In genomic region chr3:124593442-124593829, GRCh38 we compare ENCODE assay signal across 28 cellular contexts.
DNase-seq lines count a peak whose midpoint lies in the region; ATAC-seq, FAIRE-seq and TF ChIP-seq lines count a peak whose summit lies in the region.
"Had no signal": no experiment of that assay in that cellular context is flagged by ENCODE, and none has a peak within 500 bp of the region (broad histone marks: within the 10 kb centered on the region; RNA-seq: fewer than 3 reads in every experiment).

No MANE protein-coding gene starts in this region.

- no peak overlapping the region for H3K56ac ChIP-seq in H1 (replicated peaks; ENCODE audit: insufficient read length, low read depth, low read length)

- no peak overlapping the region for H2BK12ac ChIP-seq in H1 (ENCODE audit: low read depth, low read length)
- H2BK12ac ChIP-seq in trophoblast cell (ENCODE audit: low read length): peak overlapping the region; percentile 70

- H4K91ac ChIP-seq in H1 (replicated peaks; ENCODE audit: insufficient read length, low read length) (no peak overlapping the region), trophoblast cell (ENCODE audit: low read depth, low read length) (peak overlapping the region; percentile 37)

- no peaks in the 10 kb centered on the region for H3K79me2 ChIP-seq in HCT116 (ENCODE audit: insufficient read depth, low read length)
- no peaks in the 10 kb centered on the region for H3K79me2 ChIP-seq in H1 (ENCODE audit: control insufficient read depth in 1 of 2, insufficient read depth in 2 of 2, low read length in 2 of 2)
- H3K79me2 ChIP-seq in trophoblast cell (ENCODE audit: control insufficient read depth, insufficient read depth, low read length, poor library complexity): no peaks in the 10 kb centered on the region
- H3K79me2 ChIP-seq: parathyroid adenoma had no signal

- no peak overlapping the region for H4K12ac ChIP-seq in trophoblast cell (ENCODE audit: low read depth, low read length)

- H3K4me2 ChIP-seq in HCT116 (ENCODE audit: low read length) (peak overlapping the region; percentile 70), H1 (ENCODE audit: insufficient read depth in 1 of 2, low read depth in 2 of 2, low read length in 2 of 2) (peak overlapping the region in 1 of 2 experiments; percentile 23; a peak in 2 of 4 replicates), trophoblast cell (ENCODE audit: low read length) (peak overlapping the region; percentile 36)

- H4K20me1 ChIP-seq in HCT116 (ENCODE audit: insufficient read depth) (no peaks in the 10 kb centered on the region), H1 (replicated peaks in 1 of 2; ENCODE audit: control insufficient read depth in 1 of 2, insufficient read depth in 2 of 2, low read length in 2 of 2) (no peaks in the 10 kb centered on the region)

- no peak overlapping the region for H3K14ac ChIP-seq in H1 (ENCODE audit: insufficient read length)
- H3K14ac ChIP-seq in trophoblast cell (ENCODE audit: low read length): peak overlapping the region; percentile 41

- no peaks in the 10 kb centered on the region for H3K9me3 ChIP-seq in HCT116 (ENCODE audit: control insufficient read depth in 1 of 2, insufficient read depth in 1 of 2, low read depth in 1 of 2, low read length in 2 of 2)
- no peaks in the 10 kb centered on the region for H3K9me3 ChIP-seq in H1 (ENCODE audit: insufficient read depth in 2 of 2, low read depth in 1 of 2, low read length in 1 of 2)
- H3K9me3 ChIP-seq in trophoblast cell (ENCODE audit: insufficient read depth, low read depth, low read length): no peaks in the 10 kb centered on the region
- H3K9me3 ChIP-seq in mucosa of descending colon: no peaks in the 10 kb centered on the region
- H3K9me3 ChIP-seq: breast epithelium, transverse colon had no signal

- H4K8ac ChIP-seq in H1 (ENCODE audit: extremely low read depth, insufficient read depth, low read length): no peak overlapping the region
- peak overlapping the region; percentile 36 for H4K8ac ChIP-seq in trophoblast cell (ENCODE audit: low read depth, low read length)

- H3K23ac ChIP-seq in H1 (ENCODE audit: insufficient read length) (no peak overlapping the region), trophoblast cell (ENCODE audit: low read length) (no peak overlapping the region)

- H2BK15ac ChIP-seq in H1 (ENCODE audit: low read length): no peak overlapping the region

- H2AK5ac ChIP-seq in H1 (ENCODE audit: low read depth, low read length) (peak overlapping the region; percentile 60; the same call in 1 of the 2 replicates), trophoblast cell (ENCODE audit: low read length) (no peak overlapping the region)

- TF ChIP-seq POLR2A in HCT116 (IDR thresholded peaks at IDR 0.05; ENCODE audit: borderline replicate concordance, extremely low read depth, insufficient read depth, insufficient read length) (no peak), H1 (IDR thresholded peaks at IDR 0.05; ENCODE audit: control extremely low read depth in 1 of 2, low read depth in 2 of 2, low read length in 2 of 2) (no peak)

- H2BK5ac ChIP-seq in H1 (ENCODE audit: low read depth, low read length) (0 out of 2 replicates have a peak overlapping the region, but pooled peaks have one; percentile 21), trophoblast cell (ENCODE audit: low read depth, low read length, poor library complexity) (peak overlapping the region; percentile 50)

- POLR2A ChIA-PET in HCT116 (lab: Charles Lee) (no interaction called here), H1 (lab: Charles Lee; ENCODE audit: partially characterized antibody) (no interaction called here)

- H3K4me1 ChIP-seq in HCT116 (ENCODE audit: control insufficient read depth in 1 of 2, insufficient read depth in 2 of 2, low read length in 2 of 2) (peaks cover 22 to 27% of the 10 kb centered on the region in 2 experiments), H1 (replicated peaks in 1 of 4; ENCODE audit: control insufficient read depth in 3 of 4, insufficient read depth in 4 of 4, low read length in 3 of 4) (peaks cover 2 to 10% (median 7%) of the 10 kb centered on the region in 4 experiments; a peak in 6 of 7 replicates), trophoblast cell (ENCODE audit: control insufficient read depth in 1 of 2, insufficient read depth in 2 of 2, low read length in 2 of 2) (peaks cover 11% of the 10 kb centered on the region in 2 experiments), mucosa of descending colon (ENCODE audit: low read depth) (peaks cover 15% of the 10 kb centered on the region)

- 0 out of 4 replicates have a peak overlapping the region, but pooled peaks of 1 of the 2 experiments have one; percentile 21 for H3K4me3 ChIP-seq in HCT116 (replicated peaks in 1 of 2; ENCODE audit: low read depth in 1 of 2, low read length in 2 of 2)
- H3K4me3 ChIP-seq in H1 (ENCODE audit: extremely low read depth in 1 of 4, insufficient read depth in 2 of 4, low read depth in 3 of 4, low read length in 4 of 4): no peak overlapping the region
- no peak overlapping the region for H3K4me3 ChIP-seq in trophoblast cell (ENCODE audit: low read depth, low read length)
- no peak overlapping the region for H3K4me3 ChIP-seq in mucosa of descending colon
- H3K4me3 ChIP-seq: breast epithelium, SK-N-MC, transverse colon had no signal

- H3K18ac ChIP-seq in H1 (ENCODE audit: extremely low read depth, low read length) (0 out of 2 replicates have a peak overlapping the region, but pooled peaks have one; percentile 22), trophoblast cell (ENCODE audit: low read length) (peak overlapping the region; percentile 70)

- H3K4ac ChIP-seq in H1 (replicated peaks; ENCODE audit: insufficient read length, low read depth, low read length) (no peak overlapping the region), trophoblast cell (ENCODE audit: low read depth, low read length) (no peak overlapping the region)

- H3K23me2 ChIP-seq in H1 (ENCODE audit: low read depth, low read length): no peaks in the 10 kb centered on the region

- TF ChIP-seq EP300 in H1 (IDR thresholded peaks at IDR 0.05; ENCODE audit: borderline replicate concordance in 1 of 2, low read depth in 2 of 2, low read length in 2 of 2): no peak

- H3K27me3 ChIP-seq in HCT116 (ENCODE audit: insufficient read depth, low read length) (no peaks in the 10 kb centered on the region), H1 (replicated peaks in 1 of 4; ENCODE audit: control insufficient read depth in 3 of 4, extremely low read depth in 1 of 4, insufficient read depth in 3 of 4, low read length in 3 of 4) (no peaks in the 10 kb centered on the region; a peak in 1 of 7 replicates), trophoblast cell (ENCODE audit: insufficient read depth, low read length) (no peaks in the 10 kb centered on the region)
- H3K27me3 ChIP-seq: breast epithelium, transverse colon had no signal

- no peak for ATAC-seq in HCT116
- ATAC-seq in mucosa of descending colon: no peak
- ATAC-seq in HG03469 (IDR thresholded peaks at IDR 0.05; ENCODE audit: unreplicated experiment): no peak
- ATAC-seq: sciatic nerve, T-helper 17 cell had no signal

- no peak overlapping the region for H3K9ac ChIP-seq in HCT116 (ENCODE audit: low read length)
- H3K9ac ChIP-seq in H1 (replicated peaks in 1 of 4; ENCODE audit: extremely low read depth in 1 of 4, low read depth in 3 of 4, low read length in 3 of 4): no peak overlapping the region
- no peak overlapping the region for H3K9ac ChIP-seq in trophoblast cell (ENCODE audit: low read length)
- H3K9ac ChIP-seq: parathyroid adenoma had no signal

- H3K27ac ChIP-seq in HCT116 (ENCODE audit: low read depth, low read length) (no peak overlapping the region), H1 (ENCODE audit: low read depth, low read length) (no peak overlapping the region), trophoblast cell (ENCODE audit: low read depth, low read length) (peak overlapping the region; percentile 83)
- H3K27ac ChIP-seq: SK-N-MC had no signal

- H3K36me3 ChIP-seq in HCT116 (ENCODE audit: control insufficient read depth in 1 of 2, insufficient read depth in 2 of 2, low read length in 2 of 2): no peaks in the 10 kb centered on the region
- no peaks in the 10 kb centered on the region for H3K36me3 ChIP-seq in H1 (ENCODE audit: control insufficient read depth in 2 of 4, insufficient read depth in 4 of 4, low read length in 3 of 4)
- H3K36me3 ChIP-seq in trophoblast cell (ENCODE audit: control insufficient read depth in 1 of 2, insufficient read depth in 2 of 2, low read length in 2 of 2): peaks cover 0 to 3% of the 10 kb centered on the region in 2 experiments
- H3K36me3 ChIP-seq in mucosa of descending colon (ENCODE audit: low read depth): no peaks in the 10 kb centered on the region
- H3K36me3 ChIP-seq: breast epithelium, transverse colon had no signal

- DNase-seq in NCI-H526 (lab: John Stamatoyannopoulos, UW) (peak; percentile 5 to 37), NCI-H526 treated with DMSO at 0.1 percent for 48 hours (lab: John Stamatoyannopoulos, UW) (no peak), HCT116 (ENCODE audit: low read depth, low spot score) (no peak), H1 (ENCODE audit: low read depth in 1 of 2, low spot score in 2 of 2) (no peak), trophoblast cell (no peak), hippocampal formation (lab: John Stamatoyannopoulos, UW) (no peak), mucosa of descending colon (no peak)
- DNase-seq: activated CD4-positive, alpha-beta T cell treated with anti-CD3 and anti-CD28 coated beads, Interleukin-2, amount 10 ng/mL, durations not matched to agents 7 days and 5 days; activated CD8-positive, alpha-beta memory T cell treated with anti-CD3 and anti-CD28 coated beads, Interleukin-2, amount 50 U/mL, for 4 hours; activated gamma-delta T cell; amniotic stem cell; CD4-positive, alpha-beta T cell; effector memory CD4-positive, alpha-beta T cell; foreskin melanocyte; hypothalamus; KBM-7; left ventricle myocardium superior; NCI-H1436; NCI-H524 treated with DMSO at 0.1 percent for 48 hours; nephron progenitor cell; T-helper 17 cell; transverse colon had no signal

- intact Hi-C loops in HCT116 (cut with micrococcal nuclease) (no loop called here), mucosa of descending colon (cut with DNase I, micrococcal nuclease) (no loop called here)

- H2AFZ ChIP-seq in HCT116 (ENCODE audit: low read depth, low read length, poor library complexity, severe bottlenecking) (no peak overlapping the region), H1 (ENCODE audit: low read length) (no peak overlapping the region), trophoblast cell (ENCODE audit: insufficient read depth, low read length, poor library complexity) (no peak overlapping the region)
- H2AFZ ChIP-seq: parathyroid adenoma had no signal

- no peak overlapping the region for H4K5ac ChIP-seq in H1 (ENCODE audit: insufficient read length, low read depth, low read length)

- FAIRE-seq in H1 (lab: Jason Lieb, UNC): no peak
- FAIRE-seq: colon had no signal

- BruUV-seq in HCT116 (replicated peaks; lab: Mats Ljungman, UMichigan): no TSS peak

- TF ChIP-seq RAD21 in HCT116 (IDR thresholded peaks at IDR 0.05; ENCODE audit: low read depth): no peak
- TF ChIP-seq RAD21 in H1 (IDR thresholded peaks at IDR 0.05 in 1 of 2, conservative IDR thresholded peaks at IDR 0.05 in 1 of 2; ENCODE audit: low read depth in 2 of 2, low read length in 2 of 2): no peak

- RAD21 ChIA-PET in HCT116 (lab: Charles Lee; ENCODE audit: low non-redundant PET in 1 of 2, low total read pairs in 2 of 2, uncharacterized antibody in 2 of 2, unreplicated experiment in 2 of 2): no interaction called here

- TF ChIP-seq CTCF in HCT116 (IDR thresholded peaks at IDR 0.05 in 2 of 3, conservative IDR thresholded peaks at IDR 0.05 in 1 of 3; ENCODE audit: borderline replicate concordance in 1 of 3, insufficient read depth in 1 of 3, low read depth in 2 of 3, low read length in 2 of 3): no peak
- no peak for TF ChIP-seq CTCF in H1 (IDR thresholded peaks at IDR 0.05; ENCODE audit: control extremely low read depth in 1 of 3, insufficient read depth in 1 of 3, low read depth in 1 of 3, low read length in 3 of 3)
- TF ChIP-seq CTCF in mucosa of descending colon (IDR thresholded peaks at IDR 0.05): no peak

- 80% methylated on average over 2 of the region's 2 CpGs; no CpG with 5 or more reads in 1 of the 2 experiments for WGBS in H1 (ENCODE audit: extremely low coverage in 1 of 2, insufficient coverage in 1 of 2, insufficient read length in 1 of 2, insufficient replicate concordance in 2 of 2, low coverage in 1 of 2, low lambda C conversion rate in 2 of 2, missing lambda C conversion rate in 1 of 2), 2 experiments
- WGBS in trophoblast cell (ENCODE audit: extremely low coverage, insufficient coverage, insufficient read length): no CpG with 5 or more reads among the region's 2 CpGs

- H3K9me2 ChIP-seq in HCT116 (ENCODE audit: insufficient read depth): no peaks in the 10 kb centered on the region

- no peak overlapping the region for H2BK20ac ChIP-seq in H1 (ENCODE audit: low read length)

- H2BK120ac ChIP-seq in H1 (replicated peaks; ENCODE audit: low read depth, low read length): no peak overlapping the region
- peak overlapping the region; percentile 48 for H2BK120ac ChIP-seq in trophoblast cell (ENCODE audit: insufficient read depth, low read length, poor library complexity)

- CTCF ChIA-PET in HCT116 (lab: Charles Lee): no interaction called here
- CTCF ChIA-PET in H1 (lab: Charles Lee; ENCODE audit: partially characterized antibody): interaction anchor here (0.9 kb wide), 1 partner anchor 92 kb away, joined by 3 read pairs; no protein-coding TSS in a partner anchor

- H3K79me1 ChIP-seq in H1 (ENCODE audit: low read depth, low read length) (no peaks in the 10 kb centered on the region), trophoblast cell (ENCODE audit: low read length) (peaks cover 9% of the 10 kb centered on the region)

Comparison
In these comparisons a context has a peak if more than half of its experiments do, and no peak if none do; other contexts are left out.
1. DNase-seq: peak in NCI-H526 (2 of 2); none in NCI-H526 treated with DMSO at 0.1 percent for 48 hours (single experiment), HCT116 (single experiment), H1 (0 of 2), trophoblast cell (0 of 2), hippocampal formation (0 of 2) and mucosa of descending colon (0 of 3).